ENCODE assay signal across 9 cellular contexts in the genomic region with DNA sequence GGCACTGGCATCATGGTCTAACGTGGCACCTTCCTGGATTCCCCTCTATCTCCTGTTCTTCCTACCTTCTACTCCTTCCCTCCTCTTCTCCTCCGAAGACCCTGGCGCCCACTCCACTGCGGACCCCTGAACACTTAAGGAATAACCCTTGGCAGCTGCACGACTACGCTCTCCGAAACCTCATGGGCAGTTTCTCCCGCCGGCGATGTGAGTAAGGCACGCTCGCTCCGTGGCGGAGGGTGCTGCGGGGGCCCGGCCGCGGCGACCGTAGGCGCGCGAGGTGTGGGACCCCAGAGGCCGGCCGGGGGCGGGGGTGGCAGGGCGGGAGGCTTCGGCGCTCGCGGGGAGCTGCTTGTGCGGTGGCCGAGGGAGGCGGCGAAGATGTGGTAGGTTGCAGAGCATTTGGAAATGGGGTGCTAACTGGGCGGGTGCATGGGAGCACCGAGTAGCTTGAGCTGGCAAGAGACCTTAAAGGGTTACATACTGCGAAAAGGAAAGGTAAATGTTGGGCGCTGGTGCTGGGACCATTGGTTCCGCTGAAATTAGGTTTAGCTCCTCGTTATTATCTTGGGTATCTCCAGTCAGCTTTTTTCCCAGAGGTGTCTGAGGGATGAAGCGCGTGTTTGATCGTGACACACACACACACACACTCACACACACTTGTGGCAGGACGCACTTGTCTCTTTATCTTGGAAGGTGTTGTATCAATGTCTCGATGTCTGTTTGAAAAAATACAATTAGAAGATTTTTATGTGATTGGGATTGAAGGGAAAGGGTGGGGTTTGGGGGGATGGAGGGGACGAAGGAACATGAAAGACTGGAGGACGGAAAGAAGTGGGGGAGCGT. TPM values are rescaled to one million over a fixed set of nuclear protein-coding genes. Genes with fewer than 3 reads are reported as not detected.
DNase-seq lines count a peak whose midpoint lies in the region; ATAC-seq and TF ChIP-seq lines count a peak whose summit lies in the region.
"Had no signal": no experiment of that assay in that cellular context is flagged by ENCODE, and none has a peak within 500 bp of the region (broad histone marks: within the 10 kb centered on the region; RNA-seq: fewer than 3 reads in every experiment).

No MANE protein-coding gene starts in this region.

- H3K27me3 ChIP-seq in left ventricle myocardium inferior (ENCODE audit: low read depth) (peaks cover 63% of the 10 kb centered on the region), gastrocnemius medialis (peaks cover 0 to 20% (median 0%) of the 10 kb centered on the region in 3 donors)

- in situ Hi-C loops in gastrocnemius medialis (cut with MboI; ENCODE audit: low sequenced_read_pairs in 4 of 4) = no loop called here

- H3K4me3 ChIP-seq in left ventricle myocardium inferior = peak overlapping the region; percentile 70
- peak overlapping the region; percentile 62 to 75 (median 65) for H3K4me3 ChIP-seq in gastrocnemius medialis

- TF ChIP-seq CTCF in GM20000 (IDR thresholded peaks at IDR 0.05; ENCODE audit: extremely low read depth, missing control alignments) (no peak), VCaP (conservative IDR thresholded peaks at IDR 0.05) (no peak), left ventricle myocardium inferior (IDR thresholded peaks at IDR 0.05; ENCODE audit: borderline replicate concordance) (no peak), gastrocnemius medialis (IDR thresholded peaks at IDR 0.05 in 4 of 5, conservative IDR thresholded peaks at IDR 0.05 in 1 of 5) (no peak)

- intact Hi-C loops in left ventricle myocardium inferior (cut with micrococcal nuclease) = no loop called here
- intact Hi-C loops in gastrocnemius medialis (cut with DNase I; ENCODE audit: low total_unique reads) = no loop called here

- no peak for TF ChIP-seq POLR2A in gastrocnemius medialis (IDR thresholded peaks at IDR 0.05)

- H3K27ac ChIP-seq in VCaP (peak overlapping the region; percentile 72), left ventricle myocardium inferior (replicated peaks) (peak overlapping the region; percentile 75), gastrocnemius medialis (peak overlapping the region; percentile 75 to 83 (median 76))
- H3K27ac ChIP-seq: HL-60 had no signal

- H3K36me3 ChIP-seq in left ventricle myocardium inferior (no peaks in the 10 kb centered on the region), gastrocnemius medialis (no peaks in the 10 kb centered on the region)

- ATAC-seq in gastrocnemius medialis (no peak), HG02571 (IDR thresholded peaks at IDR 0.05; ENCODE audit: unreplicated experiment) (no peak), GM18909 (IDR thresholded peaks at IDR 0.05; ENCODE audit: poor library complexity, unreplicated experiment) (no peak)

- H3K4me1 ChIP-seq in left ventricle myocardium inferior = peaks cover 25% of the 10 kb centered on the region
- peaks cover 0 to 6% of the 10 kb centered on the region in 2 donors for H3K4me1 ChIP-seq in gastrocnemius medialis

- peak; percentile 30 for DNase-seq in GM20000 (ENCODE audit: low spot score)
- no peak for DNase-seq in left ventricle myocardium inferior
- no peak for DNase-seq in gastrocnemius medialis
- DNase-seq in GM19240 (ENCODE audit: insufficient read length, low spot score) = no peak
- DNase-seq in kidney glomerular epithelial cell (lab: John Stamatoyannopoulos, UW) = no peak

- H3K9me3 ChIP-seq in left ventricle myocardium inferior (replicated peaks) = no peaks in the 10 kb centered on the region
- no peaks in the 10 kb centered on the region for H3K9me3 ChIP-seq in gastrocnemius medialis

RNA-seq across cellular contexts. Expression of gene LRRC7, which starts 0.9 kb away (rescaled TPM):
- total RNA-seq in left ventricle myocardium inferior (0.44 TPM), gastrocnemius medialis (1 to 10 TPM in 2 of 4 donors, under 1 TPM in 2; 0.62 to 2.1 (median 1.3) TPM)
